1 cellular context compared by ENCODE assay signal in the genomic region with DNA sequence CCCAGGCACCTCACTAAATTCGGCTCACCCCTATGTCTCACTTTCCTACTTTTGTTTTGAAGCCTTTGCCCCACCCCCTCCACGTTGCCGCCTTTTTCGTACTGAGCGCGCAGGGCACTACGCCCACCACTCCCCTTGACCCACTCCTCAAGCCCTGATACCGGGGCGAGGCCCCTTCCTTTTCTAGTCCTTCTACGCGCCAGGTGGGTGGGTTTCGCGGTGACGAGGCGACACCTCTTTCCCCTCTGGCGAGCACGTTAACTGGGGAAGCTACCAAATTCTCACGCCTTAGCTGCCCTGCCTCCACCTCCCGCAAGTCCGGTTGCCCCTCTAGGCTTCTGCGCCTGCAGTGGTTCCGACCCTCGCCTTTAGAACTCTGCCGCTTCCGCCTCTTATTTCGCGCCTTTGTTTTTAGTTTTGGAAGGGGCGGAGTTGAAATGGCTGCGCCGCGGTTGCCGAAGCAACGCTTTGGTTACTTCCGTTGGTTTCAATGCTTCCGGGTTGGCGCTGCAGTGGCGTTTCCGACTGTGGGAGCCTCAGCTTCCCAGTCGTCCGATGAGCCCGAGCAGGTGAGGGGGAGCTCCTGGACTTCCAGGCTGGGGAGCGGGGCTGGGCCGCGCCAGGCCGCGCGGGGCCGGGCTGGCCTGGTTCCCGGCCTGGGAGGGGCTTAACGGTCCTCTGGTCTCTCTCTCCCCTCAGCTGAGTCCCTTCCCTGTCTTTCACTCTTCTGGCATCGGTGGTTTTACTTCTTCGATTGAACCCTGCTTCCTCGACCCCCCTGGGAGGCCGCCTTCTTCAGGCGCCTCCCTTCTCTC.
TF ChIP-seq lines count a peak whose summit lies in the region.

A gene with protein sequence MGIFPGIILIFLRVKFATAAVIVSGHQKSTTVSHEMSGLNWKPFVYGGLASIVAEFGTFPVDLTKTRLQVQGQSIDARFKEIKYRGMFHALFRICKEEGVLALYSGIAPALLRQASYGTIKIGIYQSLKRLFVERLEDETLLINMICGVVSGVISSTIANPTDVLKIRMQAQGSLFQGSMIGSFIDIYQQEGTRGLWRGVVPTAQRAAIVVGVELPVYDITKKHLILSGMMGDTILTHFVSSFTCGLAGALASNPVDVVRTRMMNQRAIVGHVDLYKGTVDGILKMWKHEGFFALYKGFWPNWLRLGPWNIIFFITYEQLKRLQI (plus strand): TSS at position 512 of the 815 bp plus-strand sequence. CDS start 360 bp downstream, outside the sequence.

TF ChIP-seq in HCT116, 20 proteins besides CTCF, POLR2A, EP300 and RAD21 (continued from another document):
- TF ChIP-seq, protein P1, sequence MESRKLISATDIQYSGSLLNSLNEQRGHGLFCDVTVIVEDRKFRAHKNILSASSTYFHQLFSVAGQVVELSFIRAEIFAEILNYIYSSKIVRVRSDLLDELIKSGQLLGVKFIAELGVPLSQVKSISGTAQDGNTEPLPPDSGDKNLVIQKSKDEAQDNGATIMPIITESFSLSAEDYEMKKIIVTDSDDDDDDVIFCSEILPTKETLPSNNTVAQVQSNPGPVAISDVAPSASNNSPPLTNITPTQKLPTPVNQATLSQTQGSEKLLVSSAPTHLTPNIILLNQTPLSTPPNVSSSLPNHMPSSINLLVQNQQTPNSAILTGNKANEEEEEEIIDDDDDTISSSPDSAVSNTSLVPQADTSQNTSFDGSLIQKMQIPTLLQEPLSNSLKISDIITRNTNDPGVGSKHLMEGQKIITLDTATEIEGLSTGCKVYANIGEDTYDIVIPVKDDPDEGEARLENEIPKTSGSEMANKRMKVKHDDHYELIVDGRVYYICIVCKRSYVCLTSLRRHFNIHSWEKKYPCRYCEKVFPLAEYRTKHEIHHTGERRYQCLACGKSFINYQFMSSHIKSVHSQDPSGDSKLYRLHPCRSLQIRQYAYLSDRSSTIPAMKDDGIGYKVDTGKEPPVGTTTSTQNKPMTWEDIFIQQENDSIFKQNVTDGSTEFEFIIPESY (IDR thresholded peaks at IDR 0.05; ENCODE audit: extremely low read depth, insufficient replicate concordance, low read length): no peak
- TF ChIP-seq, protein P2, sequence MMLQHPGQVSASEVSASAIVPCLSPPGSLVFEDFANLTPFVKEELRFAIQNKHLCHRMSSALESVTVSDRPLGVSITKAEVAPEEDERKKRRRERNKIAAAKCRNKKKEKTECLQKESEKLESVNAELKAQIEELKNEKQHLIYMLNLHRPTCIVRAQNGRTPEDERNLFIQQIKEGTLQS (IDR thresholded peaks at IDR 0.05): no peak
- no peak for TF ChIP-seq EZH2phosphoT487 (IDR thresholded peaks at IDR 0.05; ENCODE audit: borderline replicate concordance)
- TF ChIP-seq, protein P3, sequence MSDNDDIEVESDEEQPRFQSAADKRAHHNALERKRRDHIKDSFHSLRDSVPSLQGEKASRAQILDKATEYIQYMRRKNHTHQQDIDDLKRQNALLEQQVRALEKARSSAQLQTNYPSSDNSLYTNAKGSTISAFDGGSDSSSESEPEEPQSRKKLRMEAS (IDR thresholded peaks at IDR 0.05): 0 out of 2 replicates have a peak, but pooled peaks have one; percentile 43
TF ChIP-seq in HCT116: peak in this region for 7.
